Comparison of ENCODE assay signal across 31 cellular contexts in genomic region chr13:63684822-63685221, GRCh38.
"Had no signal": no experiment of that assay in that cellular context is flagged by ENCODE, and none has a peak within 500 bp of the region (broad histone marks: within the 10 kb centered on the region; RNA-seq: fewer than 3 reads in every experiment).

No MANE protein-coding gene starts in this region.

- H3K27me3 ChIP-seq: ascending aorta, cardiac muscle cell had no signal

- H3K9me3 ChIP-seq: ascending aorta had no signal

- H3K36me3 ChIP-seq: ascending aorta, cardiac muscle cell had no signal

- ATAC-seq: activated CD8-positive, alpha-beta T cell treated with anti-CD3 and anti-CD28 coated beads for 36 hours; activated naive CD8-positive, alpha-beta T cell treated with anti-CD3 and anti-CD28 coated beads, Interleukin-2, amount 50 U/mL, for 24 hours; activated T-cell treated with anti-CD3 and anti-CD28 coated beads, Interleukin-2, amount 50 U/mL, for 4 hours; activated T-cell treated with anti-CD3 and anti-CD28 coated beads, Interleukin-2, amount 50 U/mL, for 72 hours; activated T-helper 17 cell treated with anti-CD3 and anti-CD28 coated beads, Interleukin-2, amount 50 U/mL, for 72 hours had no signal

- H3K4me1 ChIP-seq: ascending aorta had no signal

- FAIRE-seq: bronchial epithelial cell, TTC549 had no signal

- H3K4me3 ChIP-seq: ascending aorta, cardiac muscle cell had no signal

- DNase-seq: activated B cell treated with CpG ODN at 0.5 μM for 24 hours; activated CD4-positive, alpha-beta memory T cell treated with anti-CD3 and anti-CD28 coated beads for 36 hours; activated CD4-positive, alpha-beta T cell treated with anti-CD3 and anti-CD28 coated beads for 4 hours; activated CD4-positive, alpha-beta T cell treated with anti-CD3 and anti-CD28 coated beads, Interleukin-2, amount 10 ng/mL, durations not matched to agents 24 days and 14 days; activated CD4-positive, alpha-beta T cell treated with anti-CD3 and anti-CD28 coated beads, Interleukin-2, amount 50 U/mL, for 1 hour; activated CD4-positive, alpha-beta T cell treated with anti-CD3 and anti-CD28 coated beads, Interleukin-2, amount 50 U/mL, for 4 hours; activated CD4-positive, CD25-positive, alpha-beta regulatory T cell treated with anti-CD3 and anti-CD28 coated beads, Interleukin-2, amount 50 U/mL, for 72 hours; activated CD8-positive, alpha-beta memory T cell treated with anti-CD3 and anti-CD28 coated beads, Interleukin-2, amount 50 U/mL, for 4 hours; activated CD8-positive, alpha-beta T cell treated with anti-CD3 and anti-CD28 coated beads for 36 hours; activated effector memory CD4-positive, alpha-beta T cell treated with anti-CD3 and anti-CD28 coated beads, Interleukin-2, amount 50 U/mL, for 16 hours; activated gamma-delta T cell treated with Interleukin-2 at 50 U/mL for 16 hours; activated naive CD4-positive, alpha-beta T cell treated with anti-CD3 and anti-CD28 coated beads, Interleukin-2, amount 10 ng/mL, durations not matched to agents 7 days and 5 days; activated naive CD4-positive, alpha-beta T cell treated with Interleukin-2 at 50 U/mL for 16 hours; activated naive CD8-positive, alpha-beta T cell treated with anti-CD3 and anti-CD28 coated beads, Interleukin-2, amount 10 ng/mL, durations not matched to agents 7 days and 5 days; activated naive CD8-positive, alpha-beta T cell treated with anti-CD3 and anti-CD28 coated beads, Interleukin-2, amount 50 U/mL, for 24 hours; activated T-cell treated with anti-CD3 and anti-CD28 coated beads for 4 hours; activated T-cell treated with anti-CD3 and anti-CD28 coated beads, Interleukin-2, amount 50 U/mL, for 1 hour; activated T-cell treated with anti-CD3 and anti-CD28 coated beads, Interleukin-2, amount 50 U/mL, for 4 hours; activated T-cell treated with anti-CD3 and anti-CD28 coated beads, Interleukin-2, amount 50 U/mL, for 72 hours; amygdala; anterior cingulate cortex; caudate nucleus; cerebellar nuclear complex; T-helper 2 cell; T-helper 9 cell had no signal

- H3K27ac ChIP-seq: ascending aorta, cardiac muscle cell, VCaP had no signal
